ENCODE assay signal across 8 cellular contexts in genomic region chr22:38467904-38468760, GRCh38. TPM values are rescaled to one million over a fixed set of nuclear protein-coding genes. Genes with fewer than 3 reads are reported as not detected.
DNase-seq lines count a peak whose midpoint lies in the region; ATAC-seq and TF ChIP-seq lines count a peak whose summit lies in the region.

KDELR3 (plus strand) TSS chr22:38468096; CDS start chr22:38468234, 138 bp downstream.

- H3K36me3 ChIP-seq in GM23338 (ENCODE audit: insufficient read depth) = no peaks in the 10 kb centered on the region
- no peaks in the 10 kb centered on the region for H3K36me3 ChIP-seq in breast epithelium

- intact Hi-C loops in breast epithelium (cut with DNase I; ENCODE audit: low total_unique reads) = no loop called here

- H3K4me3 Mint-ChIP-seq in GM23338 = peak within 1 kb of the TSS; percentile 74

- TF ChIP-seq CTCF in GM23338 (conservative IDR thresholded peaks at IDR 0.05; ENCODE audit: low read depth in 2 of 2) (peak; percentile 47 to 51), breast epithelium (IDR thresholded peaks at IDR 0.05) (peak in 1 of 3 donors; percentile 18)

- H3K27ac ChIP-seq in GM23338 (ENCODE audit: low read depth) (no peak within 1 kb of the TSS), breast epithelium (peak within 1 kb of the TSS; percentile 55 to 56)

- no peak for TF ChIP-seq POLR2A in breast epithelium (IDR thresholded peaks at IDR 0.05)

- no peaks in the 10 kb centered on the region for H3K79me2 ChIP-seq in GM23338 (replicated peaks; ENCODE audit: insufficient read depth)

- H3K4me1 ChIP-seq in GM23338 (ENCODE audit: insufficient read depth) = peaks cover 14% of the 10 kb centered on the region
- H3K4me1 ChIP-seq in breast epithelium = no peaks in the 10 kb centered on the region

- H3K4me3 ChIP-seq in GM23338 (peak within 1 kb of the TSS; percentile 76), breast epithelium (peak within 1 kb of the TSS; percentile 58 to 93 (median 59))

- H3K4me2 ChIP-seq in GM23338 = peak within 1 kb of the TSS; percentile 88

- peak within 1 kb of the TSS; percentile 99 for H2AFZ ChIP-seq in GM23338

- peaks cover 46% of the 10 kb centered on the region for H3K27me3 Mint-ChIP-seq in GM23338 (ENCODE audit: insufficient read depth, low read depth, poor library complexity)

- peak; percentile 55 for ATAC-seq in GM23338
- ATAC-seq in HG02938 (IDR thresholded peaks at IDR 0.05; ENCODE audit: unreplicated experiment) = no peak

- peaks cover 23% of the 10 kb centered on the region for H3F3A ChIP-seq in GM23338 (replicated peaks; ENCODE audit: low read depth)

- no peaks in the 10 kb centered on the region; the same call in 2 of the 3 replicates for H3K9me3 Mint-ChIP-seq in GM23338

- peaks cover 15% of the 10 kb centered on the region for H3K4me1 Mint-ChIP-seq in GM23338

- DNase-seq in 8988T (peak; percentile 79), GM23338 (ENCODE audit: low spot score) (peak; percentile 59), T-helper 9 cell (peak; percentile 15), breast epithelium (ENCODE audit: low spot score in 2 of 2) (peak in 1 of 2 donors; percentile 41), islet precursor cell (peak; percentile 76), DMS79 treated with DMSO at 0.1 percent for 48 hours (lab: John Stamatoyannopoulos, UW) (no peak)
- DNase-seq in stimulated activated CD4-positive, alpha-beta T cell treated with anti-CD3 and anti-CD28 coated beads, Interleukin-15, amount 100 ng/mL, for 48 hours (ENCODE audit: low read depth in 2 of 2) = peak; percentile 24 to 59

- H4K20me1 ChIP-seq in GM23338 (replicated peaks; ENCODE audit: insufficient read depth) = no peaks in the 10 kb centered on the region

- H3K27me3 ChIP-seq in GM23338 (ENCODE audit: insufficient read depth) (peaks cover 50% of the 10 kb centered on the region), breast epithelium (peaks cover 0 to under 1% of the 10 kb centered on the region in 2 donors)

- no peaks in the 10 kb centered on the region for H3K9me2 ChIP-seq in GM23338 (ENCODE audit: insufficient read depth)

- H3K9me3 ChIP-seq in breast epithelium = no peaks in the 10 kb centered on the region

- no peaks in the 10 kb centered on the region for H3K36me3 Mint-ChIP-seq in GM23338 (ENCODE audit: low read depth)

- no peak within 1 kb of the TSS for H3K27ac Mint-ChIP-seq in GM23338

TF ChIP-seq in GM23338, 12 proteins besides CTCF, POLR2A, EP300 and RAD21 (continues in another document):
- no peak for TF ChIP-seq STAT1 (IDR thresholded peaks at IDR 0.05; ENCODE audit: unreplicated experiment)
- no peak for TF ChIP-seq ETS1 (IDR thresholded peaks at IDR 0.05)
- TF ChIP-seq CREB1 (CRISPR knock-in tag; IDR thresholded peaks at IDR 0.05; ENCODE audit: low read depth) = no peak
- no peak for TF ChIP-seq EZH2 (IDR thresholded peaks at IDR 0.05; ENCODE audit: low read depth, unreplicated experiment)
- no peak for TF ChIP-seq ZNF462 (CRISPR knock-in tag; IDR thresholded peaks at IDR 0.05)
- no peak for TF ChIP-seq REST (IDR thresholded peaks at IDR 0.05; ENCODE audit: unreplicated experiment)
- no peak for TF ChIP-seq ZNF331 (CRISPR knock-in tag; IDR thresholded peaks at IDR 0.05; ENCODE audit: low read depth)
- no peak for TF ChIP-seq POLR2AphosphoS5 (IDR thresholded peaks at IDR 0.05; ENCODE audit: low read depth)
- TF ChIP-seq EZH2phosphoT487 (IDR thresholded peaks at IDR 0.05; ENCODE audit: unreplicated experiment) = no peak
- no peak for TF ChIP-seq NANOG (IDR thresholded peaks at IDR 0.05; ENCODE audit: borderline replicate concordance)

RNA-seq across cellular contexts. Expression of gene KDELR3, which starts in this region (rescaled TPM):
- 5.6 and 11.1 TPM in 2 replicates for total RNA-seq in GM23338 (2014; rRNA removed; shearing (Covaris generic))
- polyA plus RNA-seq in GM23338 (2016; fragmentation: Nextera tagmentation; extraction: Ambion mirVana) = 5.7 and 7.8 TPM in 2 replicates
- 10 to 100 TPM in 2 of 3 donors, 1 to 10 TPM in 1; 8.9 to 18.0 (median 14.9) TPM for total RNA-seq in breast epithelium
